In the genomic region with DNA sequence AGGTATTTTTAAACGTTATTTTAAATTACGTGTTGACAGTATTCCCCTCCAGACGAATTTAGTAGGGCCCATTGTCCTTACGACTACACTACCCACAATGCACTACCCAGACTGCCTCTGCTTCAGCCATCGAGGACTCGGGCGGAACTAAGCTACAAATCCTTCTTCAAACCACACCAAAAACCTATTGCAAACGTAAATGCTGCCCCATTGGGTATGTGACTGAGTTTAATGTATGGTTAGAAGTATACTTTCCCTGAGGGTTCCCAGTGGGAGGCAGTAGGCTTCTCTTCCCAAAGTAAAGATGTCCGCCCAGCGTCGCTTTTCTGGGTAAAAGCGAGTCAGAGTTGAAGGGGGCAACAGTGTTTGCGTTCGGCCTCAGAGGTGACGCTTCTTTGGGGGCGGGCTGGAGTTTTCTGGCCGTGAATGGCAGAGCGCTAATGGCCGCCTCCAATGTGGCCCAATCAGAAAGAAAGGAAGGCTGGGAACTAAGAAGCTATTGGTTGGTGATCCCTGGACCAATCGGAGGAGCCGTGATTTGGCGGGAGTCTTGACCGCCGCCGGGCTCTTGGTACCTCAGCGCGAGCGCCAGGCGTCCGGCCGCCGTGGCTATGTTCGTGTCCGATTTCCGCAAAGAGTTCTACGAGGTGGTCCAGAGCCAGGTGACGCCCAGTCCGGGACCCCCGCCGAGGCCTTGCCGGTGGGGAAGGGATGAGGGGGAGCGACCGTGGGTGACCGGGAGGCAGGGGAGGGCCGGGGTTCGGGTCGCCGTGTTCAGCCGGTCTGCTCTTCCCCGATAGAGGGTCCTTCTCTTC, we compare ENCODE assay signal across 1 cellular context.
TF ChIP-seq lines count a peak whose summit lies in the region.

A gene with protein sequence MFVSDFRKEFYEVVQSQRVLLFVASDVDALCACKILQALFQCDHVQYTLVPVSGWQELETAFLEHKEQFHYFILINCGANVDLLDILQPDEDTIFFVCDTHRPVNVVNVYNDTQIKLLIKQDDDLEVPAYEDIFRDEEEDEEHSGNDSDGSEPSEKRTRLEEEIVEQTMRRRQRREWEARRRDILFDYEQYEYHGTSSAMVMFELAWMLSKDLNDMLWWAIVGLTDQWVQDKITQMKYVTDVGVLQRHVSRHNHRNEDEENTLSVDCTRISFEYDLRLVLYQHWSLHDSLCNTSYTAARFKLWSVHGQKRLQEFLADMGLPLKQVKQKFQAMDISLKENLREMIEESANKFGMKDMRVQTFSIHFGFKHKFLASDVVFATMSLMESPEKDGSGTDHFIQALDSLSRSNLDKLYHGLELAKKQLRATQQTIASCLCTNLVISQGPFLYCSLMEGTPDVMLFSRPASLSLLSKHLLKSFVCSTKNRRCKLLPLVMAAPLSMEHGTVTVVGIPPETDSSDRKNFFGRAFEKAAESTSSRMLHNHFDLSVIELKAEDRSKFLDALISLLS (plus strand): TSS at position 563 of the 815 bp plus-strand sequence. CDS start 49 bp downstream, at position 612.

TF ChIP-seq in HEK293, 187 proteins besides CTCF, POLR2A, EP300 and RAD21 (continued from another document and continues in another):
- TF ChIP-seq ZBTB10 (tag by site-specific recombination; IDR thresholded peaks at IDR 0.05), result 0 out of 2 replicates have a peak, but pooled peaks have one; percentile 21
- no peak for TF ChIP-seq MEIS1 (CRISPR knock-in tag; IDR thresholded peaks at IDR 0.05; ENCODE audit: borderline replicate concordance)
- peak; percentile 84 for TF ChIP-seq ZBTB20 (tag by site-specific recombination; IDR thresholded peaks at IDR 0.05)
- peak; percentile 37; the same call in 1 of the 2 replicates for TF ChIP-seq ZNF558 (tag by site-specific recombination; IDR thresholded peaks at IDR 0.05)
- 0 out of 2 replicates have a peak, but pooled peaks have one; percentile 38 for TF ChIP-seq ZNF239 (tag by site-specific recombination; IDR thresholded peaks at IDR 0.05)
- TF ChIP-seq ZNF544 (tag by site-specific recombination; IDR thresholded peaks at IDR 0.05), result no peak
- TF ChIP-seq ZNF530 (tag by site-specific recombination; IDR thresholded peaks at IDR 0.05; ENCODE audit: low read depth), result no peak
- peak; percentile 88 for TF ChIP-seq ZBTB11 (tag by site-specific recombination; conservative IDR thresholded peaks at IDR 0.05; ENCODE audit: low read depth)
- TF ChIP-seq ZNF24 (tag by site-specific recombination; IDR thresholded peaks at IDR 0.05), result peak; percentile 67
- TF ChIP-seq ZNF626 (tag by site-specific recombination; IDR thresholded peaks at IDR 0.05), result no peak
- peak; percentile 97 for TF ChIP-seq ZBTB17 (tag by site-specific recombination; IDR thresholded peaks at IDR 0.05)
- TF ChIP-seq ZEB2 (tag by site-specific recombination; IDR thresholded peaks at IDR 0.05), result 0 out of 2 replicates have a peak, but pooled peaks have one; percentile 48
- TF ChIP-seq, protein P1, sequence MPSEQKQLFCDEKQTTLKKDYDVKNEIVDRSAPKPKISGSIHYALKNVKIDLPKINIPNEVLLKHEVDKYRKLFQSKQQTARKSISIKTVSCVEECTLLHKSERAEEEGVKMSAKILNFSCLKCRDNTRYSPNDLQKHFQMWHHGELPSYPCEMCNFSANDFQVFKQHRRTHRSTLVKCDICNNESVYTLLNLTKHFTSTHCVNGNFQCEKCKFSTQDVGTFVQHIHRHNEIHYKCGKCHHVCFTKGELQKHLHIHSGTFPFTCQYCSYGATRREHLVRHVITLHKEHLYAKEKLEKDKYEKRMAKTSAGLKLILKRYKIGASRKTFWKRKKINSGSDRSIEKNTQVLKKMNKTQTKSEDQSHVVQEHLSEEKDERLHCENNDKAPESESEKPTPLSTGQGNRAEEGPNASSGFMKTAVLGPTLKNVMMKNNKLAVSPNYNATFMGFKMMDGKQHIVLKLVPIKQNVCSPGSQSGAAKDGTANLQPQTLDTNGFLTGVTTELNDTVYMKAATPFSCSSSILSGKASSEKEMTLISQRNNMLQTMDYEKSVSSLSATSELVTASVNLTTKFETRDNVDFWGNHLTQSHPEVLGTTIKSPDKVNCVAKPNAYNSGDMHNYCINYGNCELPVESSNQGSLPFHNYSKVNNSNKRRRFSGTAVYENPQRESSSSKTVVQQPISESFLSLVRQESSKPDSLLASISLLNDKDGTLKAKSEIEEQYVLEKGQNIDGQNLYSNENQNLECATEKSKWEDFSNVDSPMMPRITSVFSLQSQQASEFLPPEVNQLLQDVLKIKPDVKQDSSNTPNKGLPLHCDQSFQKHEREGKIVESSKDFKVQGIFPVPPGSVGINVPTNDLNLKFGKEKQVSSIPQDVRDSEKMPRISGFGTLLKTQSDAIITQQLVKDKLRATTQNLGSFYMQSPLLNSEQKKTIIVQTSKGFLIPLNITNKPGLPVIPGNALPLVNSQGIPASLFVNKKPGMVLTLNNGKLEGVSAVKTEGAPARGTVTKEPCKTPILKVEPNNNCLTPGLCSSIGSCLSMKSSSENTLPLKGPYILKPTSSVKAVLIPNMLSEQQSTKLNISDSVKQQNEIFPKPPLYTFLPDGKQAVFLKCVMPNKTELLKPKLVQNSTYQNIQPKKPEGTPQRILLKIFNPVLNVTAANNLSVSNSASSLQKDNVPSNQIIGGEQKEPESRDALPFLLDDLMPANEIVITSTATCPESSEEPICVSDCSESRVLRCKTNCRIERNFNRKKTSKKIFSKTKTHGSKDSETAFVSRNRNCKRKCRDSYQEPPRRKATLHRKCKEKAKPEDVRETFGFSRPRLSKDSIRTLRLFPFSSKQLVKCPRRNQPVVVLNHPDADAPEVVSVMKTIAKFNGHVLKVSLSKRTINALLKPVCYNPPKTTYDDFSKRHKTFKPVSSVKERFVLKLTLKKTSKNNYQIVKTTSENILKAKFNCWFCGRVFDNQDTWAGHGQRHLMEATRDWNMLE (tag by site-specific recombination; conservative IDR thresholded peaks at IDR 0.05; ENCODE audit: low read depth), result no peak; the same call in none of the 2 replicates
- peak; percentile 63; the same call in 1 of the 2 replicates for TF ChIP-seq ZNF324 (tag by site-specific recombination; IDR thresholded peaks at IDR 0.05)
- no peak; the same call in 1 of the 2 replicates for TF ChIP-seq TRIM28 (IDR thresholded peaks at IDR 0.05; ENCODE audit: borderline replicate concordance, low read length)
- 0 out of 2 replicates have a peak, but pooled peaks have one; percentile 38 for TF ChIP-seq ZNF121 (tag by site-specific recombination; IDR thresholded peaks at IDR 0.05)
- TF ChIP-seq ZNF610 (tag by site-specific recombination; IDR thresholded peaks at IDR 0.05; ENCODE audit: borderline replicate concordance), result 0 out of 2 replicates have a peak, but pooled peaks have one; percentile 39
- TF ChIP-seq KLF16 (tag by site-specific recombination; IDR thresholded peaks at IDR 0.05), result peak; percentile 21
- TF ChIP-seq ZNF10 (tag by site-specific recombination; IDR thresholded peaks at IDR 0.05), result 0 out of 2 replicates have a peak, but pooled peaks have one; percentile 8
- peak; percentile 45 for TF ChIP-seq FEZF1 (tag by site-specific recombination; IDR thresholded peaks at IDR 0.05)
- peak; percentile 42; the same call in 1 of the 2 replicates for TF ChIP-seq ZNF623 (tag by site-specific recombination; IDR thresholded peaks at IDR 0.05)
- TF ChIP-seq ZNF350 (tag by site-specific recombination; IDR thresholded peaks at IDR 0.05), result no peak
- TF ChIP-seq AEBP2 (tag by site-specific recombination; IDR thresholded peaks at IDR 0.05; ENCODE audit: borderline replicate concordance), result no peak
- TF ChIP-seq, protein P2, sequence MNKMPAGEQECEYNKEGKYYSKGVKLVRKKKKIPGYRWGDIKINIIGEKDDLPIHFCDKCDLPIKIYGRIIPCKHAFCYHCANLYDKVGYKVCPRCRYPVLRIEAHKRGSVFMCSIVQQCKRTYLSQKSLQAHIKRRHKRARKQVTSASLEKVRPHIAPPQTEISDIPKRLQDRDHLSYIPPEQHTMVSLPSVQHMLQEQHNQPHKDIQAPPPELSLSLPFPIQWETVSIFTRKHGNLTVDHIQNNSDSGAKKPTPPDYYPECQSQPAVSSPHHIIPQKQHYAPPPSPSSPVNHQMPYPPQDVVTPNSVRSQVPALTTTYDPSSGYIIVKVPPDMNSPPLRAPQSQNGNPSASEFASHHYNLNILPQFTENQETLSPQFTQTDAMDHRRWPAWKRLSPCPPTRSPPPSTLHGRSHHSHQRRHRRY (tag by site-specific recombination; IDR thresholded peaks at IDR 0.05), result peak; percentile 24; the same call in 1 of the 2 replicates
- no peak for TF ChIP-seq ZNF830 (tag by site-specific recombination; IDR thresholded peaks at IDR 0.05; ENCODE audit: low read depth)
- TF ChIP-seq ZNF639 (tag by site-specific recombination; IDR thresholded peaks at IDR 0.05), result peak; percentile 94
- TF ChIP-seq ZFP69B (tag by site-specific recombination; IDR thresholded peaks at IDR 0.05), result 0 out of 2 replicates have a peak, but pooled peaks have one; percentile 26
- TF ChIP-seq, protein P3, sequence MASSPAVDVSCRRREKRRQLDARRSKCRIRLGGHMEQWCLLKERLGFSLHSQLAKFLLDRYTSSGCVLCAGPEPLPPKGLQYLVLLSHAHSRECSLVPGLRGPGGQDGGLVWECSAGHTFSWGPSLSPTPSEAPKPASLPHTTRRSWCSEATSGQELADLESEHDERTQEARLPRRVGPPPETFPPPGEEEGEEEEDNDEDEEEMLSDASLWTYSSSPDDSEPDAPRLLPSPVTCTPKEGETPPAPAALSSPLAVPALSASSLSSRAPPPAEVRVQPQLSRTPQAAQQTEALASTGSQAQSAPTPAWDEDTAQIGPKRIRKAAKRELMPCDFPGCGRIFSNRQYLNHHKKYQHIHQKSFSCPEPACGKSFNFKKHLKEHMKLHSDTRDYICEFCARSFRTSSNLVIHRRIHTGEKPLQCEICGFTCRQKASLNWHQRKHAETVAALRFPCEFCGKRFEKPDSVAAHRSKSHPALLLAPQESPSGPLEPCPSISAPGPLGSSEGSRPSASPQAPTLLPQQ (tag by site-specific recombination; IDR thresholded peaks at IDR 0.05), result peak; percentile 59; the same call in 1 of the 2 replicates
- TF ChIP-seq ZNF561 (tag by site-specific recombination; IDR thresholded peaks at IDR 0.05; ENCODE audit: borderline replicate concordance), result peak; percentile 92
- TF ChIP-seq ZFHX2 (tag by site-specific recombination; conservative IDR thresholded peaks at IDR 0.05), result 0 out of 2 replicates have a peak, but pooled peaks have one; percentile 10
- peak; percentile 79 for TF ChIP-seq KLF10 (tag by site-specific recombination; IDR thresholded peaks at IDR 0.05)
- TF ChIP-seq ZNF174 (tag by site-specific recombination; IDR thresholded peaks at IDR 0.05), result no peak
- TF ChIP-seq ZNF76 (tag by site-specific recombination; IDR thresholded peaks at IDR 0.05; ENCODE audit: borderline replicate concordance, low read depth), result peak; percentile 100
- peak; percentile 15; the same call in 1 of the 2 replicates for TF ChIP-seq ZIC2 (tag by site-specific recombination; IDR thresholded peaks at IDR 0.05)
- TF ChIP-seq ZSCAN23 (tag by site-specific recombination; IDR thresholded peaks at IDR 0.05), result 0 out of 2 replicates have a peak, but pooled peaks have one; percentile 23
